In the genomic region with DNA sequence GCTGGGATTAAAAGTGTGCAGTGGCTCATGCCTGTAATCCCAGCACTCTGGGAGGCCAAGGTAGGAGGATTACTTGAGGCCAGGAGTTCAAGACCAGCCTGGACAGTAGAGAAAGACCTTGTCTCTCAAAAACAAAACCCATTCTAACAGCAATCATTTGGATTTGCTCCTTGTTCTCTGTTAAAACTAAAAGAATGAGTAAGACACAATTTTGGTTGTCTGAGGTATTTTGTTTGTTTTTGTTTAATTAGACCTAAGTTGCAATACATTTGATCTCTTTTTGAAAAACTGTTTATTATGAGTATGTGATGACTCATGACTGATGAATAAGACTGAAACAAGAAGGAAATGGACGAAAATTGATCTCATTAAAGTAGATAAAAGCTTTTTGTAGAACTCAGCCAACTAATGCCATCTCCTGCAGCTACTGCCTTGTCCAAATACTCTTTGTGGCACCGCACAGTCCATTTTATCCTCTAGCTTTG, we compare ENCODE assay signal across 11 cellular contexts. TPM values are rescaled to one million over a fixed set of nuclear protein-coding genes. Genes with fewer than 3 reads are reported as not detected.
A peak's percentile ranks its signal among the peaks of the same experiment; 100 is the strongest.
DNase-seq lines count a peak whose midpoint lies in the region; ATAC-seq and TF ChIP-seq lines count a peak whose summit lies in the region.
"Had no signal": no experiment of that assay in that cellular context is flagged by ENCODE, and none has a peak within 500 bp of the region (broad histone marks: within the 10 kb centered on the region; RNA-seq: fewer than 3 reads in every experiment).

No MANE protein-coding gene starts in this region.

- H3K9me3 Mint-ChIP-seq in activated naive CD8-positive, alpha-beta T cell treated with anti-CD3 and anti-CD28 coated beads, Interleukin-2, amount 50 U/mL, for 24 hours: no peaks in the 10 kb centered on the region

- H3K79me2 ChIP-seq in osteoblast (ENCODE audit: insufficient read depth, low read length): peaks cover 89% of the 10 kb centered on the region

- peaks cover 14% of the 10 kb centered on the region for H3K4me1 ChIP-seq in osteoblast (ENCODE audit: insufficient read depth, low read length)

- no peaks in the 10 kb centered on the region for H3K9me3 ChIP-seq in osteoblast (ENCODE audit: low read depth, low read length)

- peaks cover 6% of the 10 kb centered on the region for H3K36me3 Mint-ChIP-seq in activated naive CD8-positive, alpha-beta T cell treated with anti-CD3 and anti-CD28 coated beads, Interleukin-2, amount 50 U/mL, for 24 hours (ENCODE audit: low read depth)

- H3K27me3 ChIP-seq in osteoblast (ENCODE audit: insufficient read depth, low read length): no peaks in the 10 kb centered on the region

- peak overlapping the region; percentile 22 for H3K27ac ChIP-seq in osteoblast (ENCODE audit: low read depth, low read length)
- H3K27ac ChIP-seq: 22Rv1 had no signal

- ATAC-seq in activated naive CD8-positive, alpha-beta T cell treated with anti-CD3 and anti-CD28 coated beads, Interleukin-2, amount 50 U/mL, for 24 hours: peak; percentile 62
- no peak for ATAC-seq in HG03108 (IDR thresholded peaks at IDR 0.05; ENCODE audit: unreplicated experiment)
- ATAC-seq in GM21381 (IDR thresholded peaks at IDR 0.05; ENCODE audit: unreplicated experiment): no peak

- peaks cover 54% of the 10 kb centered on the region for H4K20me1 ChIP-seq in osteoblast (ENCODE audit: insufficient read depth, low read length)

- no peak overlapping the region for H3K4me3 Mint-ChIP-seq in activated naive CD8-positive, alpha-beta T cell treated with anti-CD3 and anti-CD28 coated beads, Interleukin-2, amount 50 U/mL, for 24 hours

- TF ChIP-seq CTCF in osteoblast (IDR thresholded peaks at IDR 0.05; ENCODE audit: extremely low read depth, low read depth, low read length): no peak

- peak overlapping the region; percentile 62 for H3K27ac Mint-ChIP-seq in activated naive CD8-positive, alpha-beta T cell treated with anti-CD3 and anti-CD28 coated beads, Interleukin-2, amount 50 U/mL, for 24 hours

- H3K27me3 Mint-ChIP-seq in activated naive CD8-positive, alpha-beta T cell treated with anti-CD3 and anti-CD28 coated beads, Interleukin-2, amount 50 U/mL, for 24 hours: no peaks in the 10 kb centered on the region

- no peaks in the 10 kb centered on the region for H3K36me3 ChIP-seq in osteoblast (ENCODE audit: insufficient read depth, low read length)

- H3K4me3 ChIP-seq in osteoblast (ENCODE audit: insufficient read depth, low read length): no peak overlapping the region
- H3K4me3 ChIP-seq: lung had no signal

- H3K4me1 Mint-ChIP-seq in activated naive CD8-positive, alpha-beta T cell treated with anti-CD3 and anti-CD28 coated beads, Interleukin-2, amount 50 U/mL, for 24 hours: peaks cover 73% of the 10 kb centered on the region

- H3K4me2 ChIP-seq in osteoblast (ENCODE audit: insufficient read depth, low read length): no peak overlapping the region

- DNase-seq in DMS53 (lab: John Stamatoyannopoulos, UW) (peak; percentile 17), DMS53 treated with DMSO at 0.1 percent for 48 hours (lab: John Stamatoyannopoulos, UW; ENCODE audit: unreplicated experiment) (no peak), LHCN-M2 (ENCODE audit: low read depth) (peak; percentile 73), osteoblast (ENCODE audit: insufficient read length, low spot score, missing footprints) (peak; percentile 70)
- DNase-seq in activated naive CD8-positive, alpha-beta T cell treated with anti-CD3 and anti-CD28 coated beads, Interleukin-2, amount 50 U/mL, for 24 hours: no peak
- no peak for DNase-seq in central memory CD4-positive, alpha-beta T cell
- DNase-seq: stimulated activated CD4-positive, alpha-beta T cell treated with anti-CD3 and anti-CD28 coated beads, Interleukin-2, amount 100 ng/mL, for 48 hours had no signal

- H2AFZ ChIP-seq in osteoblast (ENCODE audit: low read length): no peak overlapping the region

RNA-seq across cellular contexts. Expression of gene GLG1, which starts 29.0 kb away (rescaled TPM):
- total RNA-seq in LHCN-M2 (2014; rRNA removed) (75.9 and 81.7 TPM in 2 replicates), osteoblast (191 and 215 TPM in 2 replicates)
- 56.8 TPM for polyA plus RNA-seq in LHCN-M2 (2012)

Comparison
In these comparisons a context has a peak if more than half of its experiments do, and no peak if none do; other contexts are left out.
1. DNase-seq: peak in DMS53 (single experiment), LHCN-M2 (single experiment) and osteoblast (single experiment); none in DMS53 treated with DMSO at 0.1 percent for 48 hours (single experiment), activated naive CD8-positive, alpha-beta T cell treated with anti-CD3 and anti-CD28 coated beads, Interleukin-2, amount 50 U/mL, for 24 hours (single experiment) and central memory CD4-positive, alpha-beta T cell (single experiment).